Comparison of ENCODE assay signal across 20 cellular contexts in genomic region chr11:126891556-126892217, GRCh38.
DNase-seq lines count a peak whose midpoint lies in the region; ATAC-seq, FAIRE-seq and TF ChIP-seq lines count a peak whose summit lies in the region.
"Had no signal": no experiment of that assay in that cellular context is flagged by ENCODE, and none has a peak within 500 bp of the region (broad histone marks: within the 10 kb centered on the region; RNA-seq: fewer than 3 reads in every experiment).

No MANE protein-coding gene starts in this region.

- 0 out of 2 replicates have a peak overlapping the region, but pooled peaks have one; percentile 49 for H2BK15ac ChIP-seq in H1 (ENCODE audit: low read length)

- H2AFZ ChIP-seq in H1 (ENCODE audit: low read length), result no peak overlapping the region
- H2AFZ ChIP-seq: PC-9 had no signal

- peak overlapping the region; percentile 35 for H4K91ac ChIP-seq in H1 (replicated peaks; ENCODE audit: insufficient read length, low read length)

- no peaks in the 10 kb centered on the region for H3K4me1 Mint-ChIP-seq in natural killer cell treated with Interleukin-12 subunit alpha and Interleukin-12 subunit beta and Interleukin-15 and Interleukin-18, amount 100 ng/mL, for 72 hours (ENCODE audit: low read depth in 2 of 2)
- H3K4me1 Mint-ChIP-seq: CD8-positive, alpha-beta memory T cell had no signal

- H3K36me3 Mint-ChIP-seq in natural killer cell treated with Interleukin-12 subunit alpha and Interleukin-12 subunit beta and Interleukin-15 and Interleukin-18, amount 100 ng/mL, for 72 hours, result no peaks in the 10 kb centered on the region
- H3K36me3 Mint-ChIP-seq: CD8-positive, alpha-beta memory T cell had no signal

- peak overlapping the region; percentile 7 for H3K27ac ChIP-seq in KOPT-K1 (ENCODE audit: low read depth, low read length, poor library complexity, severe bottlenecking)
- H3K27ac ChIP-seq in H1 (ENCODE audit: low read depth, low read length), result no peak overlapping the region
- H3K27ac ChIP-seq: foreskin keratinocyte, PC-9, right lobe of liver, SK-N-MC had no signal

- peak overlapping the region; percentile 39; the same call in 1 of the 2 replicates for H2BK12ac ChIP-seq in H1 (ENCODE audit: low read depth, low read length)

- H4K5ac ChIP-seq in H1 (ENCODE audit: insufficient read length, low read depth, low read length), result no peak overlapping the region

- no peak overlapping the region for H2BK120ac ChIP-seq in H1 (replicated peaks; ENCODE audit: low read depth, low read length)

- H3K27ac Mint-ChIP-seq in natural killer cell treated with Interleukin-12 subunit alpha and Interleukin-12 subunit beta and Interleukin-15 and Interleukin-18, amount 100 ng/mL, for 72 hours, result no peak overlapping the region
- H3K27ac Mint-ChIP-seq: activated T-helper 2 cell treated with anti-CD3 and anti-CD28 coated beads, Interferon-gamma antibody, Interleukin-2, Interleukin-4, amounts not matched to agents 10 μg/mL and 5 μg/mL and 100 μg/mL, durations not matched to agents 14 hours and 24 hours and 36 hours; CD8-positive, alpha-beta memory T cell; stimulated activated naive CD8-positive, alpha-beta T cell treated with anti-CD3 and anti-CD28 coated beads, Interleukin-15, amount 100 ng/mL, for 72 hours had no signal

- no peak overlapping the region for H2AK5ac ChIP-seq in H1 (ENCODE audit: low read depth, low read length)

- CTCF ChIA-PET in H1 (lab: Charles Lee; ENCODE audit: partially characterized antibody), result interaction anchor here (0.7 to 3.9 kb wide), 18 partner anchors 10 to 284 kb away, joined by 3 to 14 read pairs (median 4); no protein-coding TSS in a partner anchor

- DNase-seq in AG20443 (ENCODE audit: low spot score) (peak; percentile 84), H1 (ENCODE audit: low read depth in 1 of 2, low spot score in 2 of 2) (no peak), islet precursor cell (peak; percentile 80), NCI-H2171 (lab: John Stamatoyannopoulos, UW) (no peak)
- DNase-seq in natural killer cell treated with Interleukin-12 subunit alpha and Interleukin-12 subunit beta and Interleukin-15 and Interleukin-18, amount 100 ng/mL, for 72 hours (ENCODE audit: low spot score), result no peak
- DNase-seq: CD8-positive, alpha-beta memory T cell; foreskin keratinocyte; Kasumi-1; NCI-H82; right lobe of liver; stimulated activated naive CD8-positive, alpha-beta T cell treated with anti-CD3 and anti-CD28 coated beads, Interleukin-15, amount 100 ng/mL, for 72 hours had no signal

- no peak for TF ChIP-seq POLR2A in H1 (IDR thresholded peaks at IDR 0.05; ENCODE audit: control extremely low read depth in 1 of 2, low read depth in 2 of 2, low read length in 2 of 2)

- no peak overlapping the region for H3K18ac ChIP-seq in H1 (ENCODE audit: extremely low read depth, low read length)

- H2BK20ac ChIP-seq in H1 (ENCODE audit: low read length), result no peak overlapping the region

- H3K23ac ChIP-seq in H1 (ENCODE audit: insufficient read length), result no peak overlapping the region

- WGBS in H1 (ENCODE audit: extremely low coverage in 1 of 2, insufficient coverage in 1 of 2, insufficient read length in 1 of 2, insufficient replicate concordance in 2 of 2, low coverage in 1 of 2, low lambda C conversion rate in 2 of 2, missing lambda C conversion rate in 1 of 2), 2 experiments, result 86% methylated on average over 4 of the region's 4 CpGs; no CpG with 5 or more reads in 1 of the 2 experiments

- no peaks in the 10 kb centered on the region for H3K27me3 ChIP-seq in H1 (replicated peaks in 1 of 4; ENCODE audit: control insufficient read depth in 3 of 4, extremely low read depth in 1 of 4, insufficient read depth in 3 of 4, low read length in 3 of 4)
- H3K27me3 ChIP-seq: foreskin keratinocyte, right lobe of liver had no signal

- ATAC-seq in GM21528 (IDR thresholded peaks at IDR 0.05; ENCODE audit: low FRiP score, unreplicated experiment), result no peak
- no peak for ATAC-seq in natural killer cell treated with Interleukin-12 subunit alpha and Interleukin-12 subunit beta and Interleukin-15 and Interleukin-18, amount 100 ng/mL, for 72 hours
- ATAC-seq in HG03159 (IDR thresholded peaks at IDR 0.05; ENCODE audit: unreplicated experiment), result no peak
- ATAC-seq: foreskin keratinocyte; left lobe of liver; right lobe of liver; stimulated activated naive CD8-positive, alpha-beta T cell treated with anti-CD3 and anti-CD28 coated beads, Interleukin-15, amount 100 ng/mL, for 72 hours had no signal

- H3K79me2 ChIP-seq in H1 (ENCODE audit: control insufficient read depth in 1 of 2, insufficient read depth in 2 of 2, low read length in 2 of 2), result no peaks in the 10 kb centered on the region

- TF ChIP-seq CTCF in H1 (IDR thresholded peaks at IDR 0.05; ENCODE audit: control extremely low read depth in 1 of 3, insufficient read depth in 1 of 3, low read depth in 1 of 3, low read length in 3 of 3), result no peak

- no peak for TF ChIP-seq RAD21 in H1 (IDR thresholded peaks at IDR 0.05 in 1 of 2, conservative IDR thresholded peaks at IDR 0.05 in 1 of 2; ENCODE audit: low read depth in 2 of 2, low read length in 2 of 2)

- TF ChIP-seq EP300 in H1 (IDR thresholded peaks at IDR 0.05; ENCODE audit: borderline replicate concordance in 1 of 2, low read depth in 2 of 2, low read length in 2 of 2), result no peak

- peaks cover 4 to 12% (median 9%) of the 10 kb centered on the region in 4 experiments; a peak in 6 of 7 replicates for H3K4me1 ChIP-seq in H1 (replicated peaks in 1 of 4; ENCODE audit: control insufficient read depth in 3 of 4, insufficient read depth in 4 of 4, low read length in 3 of 4)
- H3K4me1 ChIP-seq: foreskin keratinocyte, right lobe of liver had no signal

- peaks cover 11 to 20% of the 10 kb centered on the region in 2 donors for H3K27me3 Mint-ChIP-seq in natural killer cell treated with Interleukin-12 subunit alpha and Interleukin-12 subunit beta and Interleukin-15 and Interleukin-18, amount 100 ng/mL, for 72 hours
- H3K27me3 Mint-ChIP-seq: CD8-positive, alpha-beta memory T cell had no signal

- no peak overlapping the region; a peak in 1 of 7 replicates for H3K9ac ChIP-seq in H1 (replicated peaks in 1 of 4; ENCODE audit: extremely low read depth in 1 of 4, low read depth in 3 of 4, low read length in 3 of 4)

- H2BK5ac ChIP-seq in H1 (ENCODE audit: low read depth, low read length), result no peak overlapping the region; the same call in 1 of the 2 replicates

- H3K23me2 ChIP-seq in H1 (ENCODE audit: low read depth, low read length), result no peaks in the 10 kb centered on the region

- H3K14ac ChIP-seq in H1 (ENCODE audit: insufficient read length), result no peak overlapping the region

- H3K9me3 ChIP-seq in KOPT-K1 (ENCODE audit: insufficient read depth, low read length, poor library complexity, severe bottlenecking) (peaks cover 14% of the 10 kb centered on the region), H1 (ENCODE audit: insufficient read depth in 2 of 2, low read depth in 1 of 2, low read length in 1 of 2) (peaks cover 0 to 6% of the 10 kb centered on the region in 2 experiments; a peak in 1 of 4 replicates)
- H3K9me3 ChIP-seq: right lobe of liver had no signal

- no peak overlapping the region for H3K4ac ChIP-seq in H1 (replicated peaks; ENCODE audit: insufficient read length, low read depth, low read length)

- no peaks in the 10 kb centered on the region; the same call in 1 of the 2 replicates for H3K79me1 ChIP-seq in H1 (ENCODE audit: low read depth, low read length)

- no peak overlapping the region for H3K4me3 Mint-ChIP-seq in natural killer cell treated with Interleukin-12 subunit alpha and Interleukin-12 subunit beta and Interleukin-15 and Interleukin-18, amount 100 ng/mL, for 72 hours
- H3K4me3 Mint-ChIP-seq: CD8-positive, alpha-beta memory T cell; stimulated activated naive CD8-positive, alpha-beta T cell treated with anti-CD3 and anti-CD28 coated beads, Interleukin-15, amount 100 ng/mL, for 72 hours had no signal

- H4K8ac ChIP-seq in H1 (ENCODE audit: extremely low read depth, insufficient read depth, low read length), result no peak overlapping the region

- H3K9me3 Mint-ChIP-seq in natural killer cell treated with Interleukin-12 subunit alpha and Interleukin-12 subunit beta and Interleukin-15 and Interleukin-18, amount 100 ng/mL, for 72 hours, result no peaks in the 10 kb centered on the region

- H3K36me3 ChIP-seq in KOPT-K1 (ENCODE audit: insufficient read depth, low read length), result no peaks in the 10 kb centered on the region
- H3K36me3 ChIP-seq in H1 (ENCODE audit: control insufficient read depth in 2 of 4, insufficient read depth in 4 of 4, low read length in 3 of 4), result no peaks in the 10 kb centered on the region
- H3K36me3 ChIP-seq: right lobe of liver had no signal

- no peak overlapping the region for H3K56ac ChIP-seq in H1 (replicated peaks; ENCODE audit: insufficient read length, low read depth, low read length)

- no peak overlapping the region for H3K4me3 ChIP-seq in H1 (ENCODE audit: extremely low read depth in 1 of 4, insufficient read depth in 2 of 4, low read depth in 3 of 4, low read length in 4 of 4)
- H3K4me3 ChIP-seq: PC-9, right lobe of liver, SK-N-MC had no signal

- no peak for FAIRE-seq in H1 (lab: Jason Lieb, UNC)
- FAIRE-seq: endometrium, GM19239 had no signal

- no peak overlapping the region for H3K4me2 ChIP-seq in H1 (ENCODE audit: insufficient read depth in 1 of 2, low read depth in 2 of 2, low read length in 2 of 2)
- H3K4me2 ChIP-seq: PC-9 had no signal

- H4K20me1 ChIP-seq in H1 (replicated peaks in 1 of 2; ENCODE audit: control insufficient read depth in 1 of 2, insufficient read depth in 2 of 2, low read length in 2 of 2), result peaks cover 0 to 1% of the 10 kb centered on the region in 2 experiments

- POLR2A ChIA-PET in H1 (lab: Charles Lee; ENCODE audit: partially characterized antibody), result no interaction called here

TF ChIP-seq in H1, 55 proteins besides CTCF, POLR2A, EP300 and RAD21 (continues in another document):
- no peak for TF ChIP-seq BCL11A (IDR thresholded peaks at IDR 0.05; ENCODE audit: low read depth in 2 of 2, low read length in 2 of 2)
- TF ChIP-seq CHD1 (IDR thresholded peaks at IDR 0.05; ENCODE audit: low read depth, low read length), result no peak
- TF ChIP-seq JUN (IDR thresholded peaks at IDR 0.05; ENCODE audit: low read depth, low read length), result no peak
- TF ChIP-seq GABPA (IDR thresholded peaks at IDR 0.05; ENCODE audit: borderline replicate concordance, insufficient read depth, low read length), result no peak
- TF ChIP-seq SP1 (IDR thresholded peaks at IDR 0.05; ENCODE audit: low read depth, low read length), result no peak
- no peak for TF ChIP-seq SIN3A (conservative IDR thresholded peaks at IDR 0.05 in 1 of 2, IDR thresholded peaks at IDR 0.05 in 1 of 2; ENCODE audit: low read depth in 1 of 2, low read length in 2 of 2)
- TF ChIP-seq CHD2 (IDR thresholded peaks at IDR 0.05; ENCODE audit: low read length), result no peak
- no peak for TF ChIP-seq RXRA (IDR thresholded peaks at IDR 0.05; ENCODE audit: insufficient read depth, low read depth, low read length)

Comparison
In these comparisons a context has a peak if more than half of its experiments do, and no peak if none do; other contexts are left out.
1. DNase-seq: peak in AG20443 (single experiment) and islet precursor cell (single experiment); none in H1 (0 of 2), NCI-H2171 (single experiment) and natural killer cell treated with Interleukin-12 subunit alpha and Interleukin-12 subunit beta and Interleukin-15 and Interleukin-18, amount 100 ng/mL, for 72 hours (single experiment).